ENCODE assay signal across 11 cellular contexts in the genomic region with DNA sequence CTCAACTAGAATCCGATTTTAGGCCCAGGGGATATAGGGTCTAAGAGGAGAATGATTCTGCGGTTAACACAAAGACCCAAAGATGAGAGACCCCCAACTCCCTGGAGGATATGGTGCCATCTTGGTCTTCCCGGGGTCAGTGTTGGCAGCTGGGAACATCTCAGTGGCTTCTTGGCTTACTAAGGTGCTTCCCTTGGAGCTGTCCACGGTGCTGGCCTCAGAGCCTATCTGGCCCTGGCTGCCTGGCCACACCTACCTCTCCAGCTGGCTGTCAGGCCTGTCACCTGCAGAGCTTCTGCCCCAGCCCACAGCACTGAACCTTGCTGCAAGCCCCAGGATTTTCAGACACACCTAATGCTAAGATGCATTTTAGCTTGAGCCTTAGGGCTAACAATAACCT.
DNase-seq lines count a peak whose midpoint lies in the region; ATAC-seq, FAIRE-seq and TF ChIP-seq lines count a peak whose summit lies in the region.
"Had no signal": no experiment of that assay in that cellular context is flagged by ENCODE, and none has a peak within 500 bp of the region (broad histone marks: within the 10 kb centered on the region; RNA-seq: fewer than 3 reads in every experiment).

No MANE protein-coding gene starts in this region.

- H3K27ac ChIP-seq in GM12878 (ENCODE audit: control insufficient read depth, insufficient read depth): no peak overlapping the region
- no peak overlapping the region for H3K27ac ChIP-seq in lower lobe of right lung

- no peak overlapping the region for H3K4me2 ChIP-seq in GM12878 (ENCODE audit: control insufficient read depth, insufficient read depth)

- POLR2A ChIA-PET in GM12878 (lab: Charles Lee): interaction anchor here (0.6 kb wide), 1 partner anchor 164 kb away, joined by 4 read pairs; no protein-coding TSS in a partner anchor

- FAIRE-seq in GM12878 (lab: Jason Lieb, UNC) (no peak), D721Med (lab: Jason Lieb, UNC) (no peak)

- no peaks in the 10 kb centered on the region for H3K9me3 ChIP-seq in GM12878 (replicated peaks; ENCODE audit: control insufficient read depth, insufficient read depth, low read length)
- H3K9me3 ChIP-seq in lower lobe of right lung: no peaks in the 10 kb centered on the region

- CTCF ChIA-PET in GM12878 (lab: Yijun Ruan, JAX): interaction anchor here (0.6 to 1.0 kb wide), 3 partner anchors 36 to 46 kb away, joined by 3 to 6 read pairs (median 3); no protein-coding TSS in a partner anchor

- H3K4me3 ChIP-seq in GM12878: no peak overlapping the region
- H3K4me3 ChIP-seq in lower lobe of right lung: no peak overlapping the region

- intact Hi-C loops in GM12878 (cut with micrococcal nuclease; ENCODE audit: unreplicated experiment): no loop called here
- intact Hi-C loops in lower lobe of right lung (cut with DNase I): no loop called here

- TF ChIP-seq CTCF in GM12878 (IDR thresholded peaks at IDR 0.05 in 2 of 3, conservative IDR thresholded peaks at IDR 0.05 in 1 of 3; ENCODE audit: control insufficient read depth in 2 of 3, extremely low read depth in 1 of 3, insufficient read depth in 1 of 3, low read depth in 3 of 3, low read length in 3 of 3) (no peak), lower lobe of right lung (IDR thresholded peaks at IDR 0.05) (no peak), D721Med (IDR thresholded peaks at IDR 0.05; ENCODE audit: insufficient read depth, missing control alignments) (no peak), GM10266 (IDR thresholded peaks at IDR 0.05; ENCODE audit: control insufficient read depth, insufficient read depth, low read depth, missing control alignments) (no peak)

- H3K27me3 ChIP-seq in GM12878 (replicated peaks in 1 of 2; ENCODE audit: control insufficient read depth in 2 of 2, insufficient read depth in 2 of 2, low read length in 1 of 2) (peaks cover 1 to 2% of the 10 kb centered on the region in 2 experiments; a peak in 2 of 4 replicates), lower lobe of right lung (ENCODE audit: low read depth) (peaks cover 1% of the 10 kb centered on the region)

- RAD21 ChIA-PET in GM12878 (lab: Charles Lee; ENCODE audit: unreplicated experiment): interaction anchor here (0.8 kb wide), 2 partner anchors 9 to 39 kb away, joined by 3 read pairs; no protein-coding TSS in a partner anchor

- in situ Hi-C loops in GM12878 (cut with MboI): no loop called here

- TF ChIP-seq POLR2A in GM12878 (IDR thresholded peaks at IDR 0.05; ENCODE audit: low read depth, low read length): no peak

- TF ChIP-seq RAD21 in Ishikawa (IDR thresholded peaks at IDR 0.05; ENCODE audit: low read depth) (no peak), GM12878 (IDR thresholded peaks at IDR 0.05; ENCODE audit: insufficient read depth, low read depth, low read length) (no peak)

- H4K20me1 ChIP-seq in GM12878 (ENCODE audit: control insufficient read depth, insufficient read depth): peaks cover 3% of the 10 kb centered on the region; the same call in 1 of the 2 replicates

- TF ChIP-seq EP300 in Ishikawa (IDR thresholded peaks at IDR 0.05; ENCODE audit: borderline replicate concordance): no peak
- no peak for TF ChIP-seq EP300 in GM12878 (IDR thresholded peaks at IDR 0.05; ENCODE audit: borderline replicate concordance in 1 of 2, control insufficient read depth in 1 of 2, low read depth in 2 of 2, low read length in 2 of 2)

- H3K79me2 ChIP-seq in GM12878 (ENCODE audit: control insufficient read depth, insufficient read depth, low read length): no peaks in the 10 kb centered on the region

- H3K4me1 ChIP-seq in GM12878 (ENCODE audit: control insufficient read depth, insufficient read depth, low read length) (no peaks in the 10 kb centered on the region), lower lobe of right lung (no peaks in the 10 kb centered on the region)

- no peak overlapping the region for H2AFZ ChIP-seq in GM12878 (ENCODE audit: control insufficient read depth, low read depth, low read length)

- BruUV-seq in GM12878 (replicated peaks; lab: Mats Ljungman, UMichigan): no TSS peak

- ATAC-seq in GM12878 (peak; percentile 53; the same call in 2 of the 3 replicates), lower lobe of right lung (peak; percentile 22 to 36)

- WGBS in GM12878 (ENCODE audit: insufficient coverage, insufficient replicate concordance, low lambda C conversion rate, missing lambda C conversion rate): 2% methylated on average over 4 of the region's 4 CpGs

- H3K9ac ChIP-seq in GM12878 (ENCODE audit: control insufficient read depth, insufficient read depth, low read length): no peak overlapping the region

- DNase-seq in ELF-1 (ENCODE audit: low read depth, low spot score) (peak; percentile 78), GM12878 (ENCODE audit: low read depth, low spot score) (no peak), lower lobe of right lung (no peak), D721Med (ENCODE audit: insufficient read length, low spot score) (no peak), cerebellar nuclear complex (lab: John Stamatoyannopoulos, UW) (no peak), anterior cingulate cortex (lab: John Stamatoyannopoulos, UW) (no peak), GM10266 (ENCODE audit: extremely low spot score) (no peak)
- DNase-seq: activated CD8-positive, alpha-beta memory T cell treated with anti-CD3 and anti-CD28 coated beads for 24 hours; NCI-H526 treated with DMSO at 0.1 percent for 48 hours; stimulated activated naive B cell treated with anti-CD40 and anti-IgM and Interleukin-4, amounts not matched to agents 10 μg/mL and 1 μg/mL and 100 μg/mL, for 72 hours had no signal

- SMC1A ChIA-PET in GM12878 (lab: Charles Lee; ENCODE audit: uncharacterized antibody, unreplicated experiment): interaction anchor here (1.0 to 1.4 kb wide), 2 partner anchors 13 to 39 kb away, joined by 3 to 5 read pairs; no protein-coding TSS in a partner anchor

- H3K36me3 ChIP-seq in GM12878 (ENCODE audit: control insufficient read depth in 2 of 2, insufficient read depth in 2 of 2, low read length in 1 of 2): no peaks in the 10 kb centered on the region
- H3K36me3 ChIP-seq in lower lobe of right lung: no peaks in the 10 kb centered on the region

TF ChIP-seq in Ishikawa, 13 proteins besides CTCF, POLR2A, EP300 and RAD21 (continues in another document):
- no peak for TF ChIP-seq EGR1 (IDR thresholded peaks at IDR 0.05)
- TF ChIP-seq TEAD4 (IDR thresholded peaks at IDR 0.05): peak; percentile 11; the same call in 1 of the 2 replicates
- TF ChIP-seq TAF1 (IDR thresholded peaks at IDR 0.05; ENCODE audit: low read depth): no peak
- TF ChIP-seq, protein P1, sequence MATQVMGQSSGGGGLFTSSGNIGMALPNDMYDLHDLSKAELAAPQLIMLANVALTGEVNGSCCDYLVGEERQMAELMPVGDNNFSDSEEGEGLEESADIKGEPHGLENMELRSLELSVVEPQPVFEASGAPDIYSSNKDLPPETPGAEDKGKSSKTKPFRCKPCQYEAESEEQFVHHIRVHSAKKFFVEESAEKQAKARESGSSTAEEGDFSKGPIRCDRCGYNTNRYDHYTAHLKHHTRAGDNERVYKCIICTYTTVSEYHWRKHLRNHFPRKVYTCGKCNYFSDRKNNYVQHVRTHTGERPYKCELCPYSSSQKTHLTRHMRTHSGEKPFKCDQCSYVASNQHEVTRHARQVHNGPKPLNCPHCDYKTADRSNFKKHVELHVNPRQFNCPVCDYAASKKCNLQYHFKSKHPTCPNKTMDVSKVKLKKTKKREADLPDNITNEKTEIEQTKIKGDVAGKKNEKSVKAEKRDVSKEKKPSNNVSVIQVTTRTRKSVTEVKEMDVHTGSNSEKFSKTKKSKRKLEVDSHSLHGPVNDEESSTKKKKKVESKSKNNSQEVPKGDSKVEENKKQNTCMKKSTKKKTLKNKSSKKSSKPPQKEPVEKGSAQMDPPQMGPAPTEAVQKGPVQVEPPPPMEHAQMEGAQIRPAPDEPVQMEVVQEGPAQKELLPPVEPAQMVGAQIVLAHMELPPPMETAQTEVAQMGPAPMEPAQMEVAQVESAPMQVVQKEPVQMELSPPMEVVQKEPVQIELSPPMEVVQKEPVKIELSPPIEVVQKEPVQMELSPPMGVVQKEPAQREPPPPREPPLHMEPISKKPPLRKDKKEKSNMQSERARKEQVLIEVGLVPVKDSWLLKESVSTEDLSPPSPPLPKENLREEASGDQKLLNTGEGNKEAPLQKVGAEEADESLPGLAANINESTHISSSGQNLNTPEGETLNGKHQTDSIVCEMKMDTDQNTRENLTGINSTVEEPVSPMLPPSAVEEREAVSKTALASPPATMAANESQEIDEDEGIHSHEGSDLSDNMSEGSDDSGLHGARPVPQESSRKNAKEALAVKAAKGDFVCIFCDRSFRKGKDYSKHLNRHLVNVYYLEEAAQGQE (IDR thresholded peaks at IDR 0.05; ENCODE audit: low read depth): peak; percentile 98
- TF ChIP-seq TCF12 (IDR thresholded peaks at IDR 0.05; ENCODE audit: low read depth): no peak

TF ChIP-seq in GM12878, 131 proteins besides CTCF, POLR2A, EP300 and RAD21 (continues in another document):
- TF ChIP-seq, protein P2, sequence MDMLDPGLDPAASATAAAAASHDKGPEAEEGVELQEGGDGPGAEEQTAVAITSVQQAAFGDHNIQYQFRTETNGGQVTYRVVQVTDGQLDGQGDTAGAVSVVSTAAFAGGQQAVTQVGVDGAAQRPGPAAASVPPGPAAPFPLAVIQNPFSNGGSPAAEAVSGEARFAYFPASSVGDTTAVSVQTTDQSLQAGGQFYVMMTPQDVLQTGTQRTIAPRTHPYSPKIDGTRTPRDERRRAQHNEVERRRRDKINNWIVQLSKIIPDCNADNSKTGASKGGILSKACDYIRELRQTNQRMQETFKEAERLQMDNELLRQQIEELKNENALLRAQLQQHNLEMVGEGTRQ (IDR thresholded peaks at IDR 0.05; ENCODE audit: borderline replicate concordance, low read depth, low read length): no peak
- TF ChIP-seq MTA2 (IDR thresholded peaks at IDR 0.05; ENCODE audit: low read depth): no peak
- no peak for TF ChIP-seq SUZ12 (IDR thresholded peaks at IDR 0.05; ENCODE audit: unreplicated experiment)
- TF ChIP-seq WRNIP1 (IDR thresholded peaks at IDR 0.05; ENCODE audit: borderline replicate concordance, low read depth, low read length): no peak
